ENCODE assay signal across 25 cellular contexts in the genomic region with DNA sequence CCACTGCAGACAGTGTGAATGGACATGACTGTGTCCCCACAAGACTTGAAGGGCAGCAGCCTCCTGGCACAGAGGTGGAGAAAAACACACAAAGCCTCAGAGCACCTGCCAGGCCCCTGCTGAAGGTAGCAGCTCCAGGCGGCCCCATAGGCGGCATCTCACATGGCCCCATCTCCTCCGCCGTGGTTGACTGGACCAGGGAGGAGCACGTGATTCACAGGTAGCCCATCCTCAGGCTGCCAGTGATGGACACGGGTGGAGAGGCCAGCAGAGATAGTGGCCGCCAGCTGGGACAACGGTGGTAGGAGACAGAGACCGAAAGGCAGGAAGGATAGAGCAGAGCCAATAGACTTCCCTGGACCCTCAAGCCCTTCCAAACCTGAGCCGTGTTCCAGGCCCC. TPM values are rescaled to one million over a fixed set of nuclear protein-coding genes. Genes with fewer than 3 reads are reported as not detected.
A peak's percentile ranks its signal among the peaks of the same experiment; 100 is the strongest.
DNase-seq lines count a peak whose midpoint lies in the region; ATAC-seq, FAIRE-seq and TF ChIP-seq lines count a peak whose summit lies in the region.
"Had no signal": no experiment of that assay in that cellular context is flagged by ENCODE, and none has a peak within 500 bp of the region (broad histone marks: within the 10 kb centered on the region; RNA-seq: fewer than 3 reads in every experiment).

No MANE protein-coding gene starts in this region.

- 95% methylated on average over 10 of the region's 10 CpGs for WGBS in hepatocyte (ENCODE audit: low lambda C conversion rate, missing lambda C conversion rate)
- 91 to 96% (median 95%) methylated on average over 10 of the region's 10 CpGs for WGBS in spleen, 5 donors
- WGBS in esophagus muscularis mucosa: 95% methylated on average over 10 of the region's 10 CpGs

- TF ChIP-seq CTCF in hepatocyte (IDR thresholded peaks at IDR 0.05; ENCODE audit: poor library complexity): no peak
- TF ChIP-seq CTCF in spleen (IDR thresholded peaks at IDR 0.05 in 8 of 11, conservative IDR thresholded peaks at IDR 0.05 in 3 of 11): no peak
- no peak for TF ChIP-seq CTCF in progenitor cell of endocrine pancreas (IDR thresholded peaks at IDR 0.05; ENCODE audit: unreplicated experiment)
- no peak for TF ChIP-seq CTCF in esophagus muscularis mucosa (IDR thresholded peaks at IDR 0.05)

- no peak for ATAC-seq in activated CD4-positive, alpha-beta T cell treated with anti-CD3 and anti-CD28 coated beads for 36 hours
- ATAC-seq in activated CD8-positive, alpha-beta memory T cell treated with anti-CD3 and anti-CD28 coated beads, Interleukin-2, amount 10 ng/mL, durations not matched to agents 7 days and 5 days: no peak
- ATAC-seq: heart right ventricle; left ventricle myocardium superior; psoas muscle; Right ventricle myocardium inferior; stimulated activated naive B cell treated with anti-CD40 and anti-IgM and Interleukin-4, amounts not matched to agents 10 μg/mL and 1 μg/mL and 100 μg/mL, for 72 hours had no signal

- DNase-seq in activated CD4-positive, alpha-beta T cell treated with anti-CD3 and anti-CD28 coated beads for 48 hours: peak; percentile 2
- DNase-seq in activated CD4-positive, alpha-beta T cell treated with anti-CD3 and anti-CD28 coated beads for 36 hours: no peak
- DNase-seq in activated CD8-positive, alpha-beta memory T cell treated with anti-CD3 and anti-CD28 coated beads, Interleukin-2, amount 10 ng/mL, durations not matched to agents 7 days and 5 days: peak; percentile 38
- DNase-seq in hepatocyte (ENCODE audit: low spot score) (peak; percentile 4), spleen (peak; percentile 64), frontal cortex (ENCODE audit: low spot score in 2 of 2) (no peak), progenitor cell of endocrine pancreas (ENCODE audit: low spot score, unreplicated experiment) (no peak), esophagus muscularis mucosa (ENCODE audit: extremely low spot score) (no peak)
- DNase-seq: amniotic stem cell; DMS79 treated with DMSO at 0.1 percent for 48 hours; heart right ventricle; left ventricle myocardium superior; NCI-H1694; psoas muscle; stimulated activated naive B cell treated with anti-CD40 and anti-IgM and Interleukin-4, amounts not matched to agents 10 μg/mL and 1 μg/mL and 100 μg/mL, for 72 hours; thyroid gland had no signal

- TF ChIP-seq POLR2A in spleen (IDR thresholded peaks at IDR 0.05) (no peak), esophagus muscularis mucosa (IDR thresholded peaks at IDR 0.05; ENCODE audit: low read depth) (no peak)

- no peak for TF ChIP-seq EP300 in esophagus muscularis mucosa (IDR thresholded peaks at IDR 0.05)

- no peaks in the 10 kb centered on the region for H3K9me3 Mint-ChIP-seq in activated CD4-positive, alpha-beta T cell treated with anti-CD3 and anti-CD28 coated beads for 36 hours (ENCODE audit: low read depth)
- H3K9me3 Mint-ChIP-seq in activated CD8-positive, alpha-beta memory T cell treated with anti-CD3 and anti-CD28 coated beads, Interleukin-2, amount 10 ng/mL, durations not matched to agents 7 days and 5 days (ENCODE audit: low read depth): no peaks in the 10 kb centered on the region
- H3K9me3 Mint-ChIP-seq in progenitor cell of endocrine pancreas (ENCODE audit: low read depth): no peaks in the 10 kb centered on the region
- H3K9me3 Mint-ChIP-seq: neural progenitor cell; stimulated activated naive B cell treated with anti-CD40 and anti-IgM and Interleukin-4, amounts not matched to agents 10 μg/mL and 1 μg/mL and 100 μg/mL, for 72 hours had no signal

- H3K4me1 ChIP-seq in hepatocyte (ENCODE audit: insufficient read depth): peaks cover 6% of the 10 kb centered on the region
- peaks cover 12 to 50% (median 30%) of the 10 kb centered on the region in 6 donors for H3K4me1 ChIP-seq in spleen
- no peaks in the 10 kb centered on the region for H3K4me1 ChIP-seq in esophagus muscularis mucosa
- H3K4me1 ChIP-seq: psoas muscle had no signal

- no peaks in the 10 kb centered on the region for H3K36me3 ChIP-seq in hepatocyte (replicated peaks; ENCODE audit: insufficient read depth, low read depth)
- H3K36me3 ChIP-seq in spleen: no peaks in the 10 kb centered on the region
- no peaks in the 10 kb centered on the region for H3K36me3 ChIP-seq in esophagus muscularis mucosa
- H3K36me3 ChIP-seq: heart right ventricle, neural progenitor cell, thyroid gland had no signal

- H3K4me1 Mint-ChIP-seq in activated CD4-positive, alpha-beta T cell treated with anti-CD3 and anti-CD28 coated beads for 36 hours: peaks cover 30% of the 10 kb centered on the region
- peaks cover 52% of the 10 kb centered on the region for H3K4me1 Mint-ChIP-seq in activated CD8-positive, alpha-beta memory T cell treated with anti-CD3 and anti-CD28 coated beads, Interleukin-2, amount 10 ng/mL, durations not matched to agents 7 days and 5 days
- no peaks in the 10 kb centered on the region for H3K4me1 Mint-ChIP-seq in progenitor cell of endocrine pancreas (ENCODE audit: low read depth)

- H4K20me1 ChIP-seq in hepatocyte (ENCODE audit: insufficient read depth, poor library complexity, severe bottlenecking): no peaks in the 10 kb centered on the region

- POLR2A ChIA-PET in activated CD4-positive, alpha-beta T cell treated with anti-CD3 and anti-CD28 coated beads for 36 hours (lab: Charles Lee): no interaction called here

- H3K4me3 ChIP-seq in hepatocyte (no peak overlapping the region), spleen (no peak overlapping the region), esophagus muscularis mucosa (no peak overlapping the region)
- H3K4me3 ChIP-seq: heart right ventricle, neural progenitor cell, psoas muscle, skin epidermis, thyroid gland had no signal

- H3K9me3 ChIP-seq in hepatocyte (ENCODE audit: low read depth) (no peaks in the 10 kb centered on the region), spleen (no peaks in the 10 kb centered on the region), esophagus muscularis mucosa (no peaks in the 10 kb centered on the region)
- H3K9me3 ChIP-seq: heart right ventricle, psoas muscle, thyroid gland had no signal

- H3K27me3 ChIP-seq in hepatocyte (peaks cover 3% of the 10 kb centered on the region), spleen (replicated peaks in 1 of 7) (peaks cover 0 to 15% (median 0%) of the 10 kb centered on the region in 7 donors), esophagus muscularis mucosa (peaks cover 0 to 8% (median 0%) of the 10 kb centered on the region in 4 donors)
- H3K27me3 ChIP-seq: thyroid gland had no signal

- no peak overlapping the region for H3K27ac Mint-ChIP-seq in activated CD4-positive, alpha-beta T cell treated with anti-CD3 and anti-CD28 coated beads for 36 hours
- no peak overlapping the region for H3K27ac Mint-ChIP-seq in activated CD8-positive, alpha-beta memory T cell treated with anti-CD3 and anti-CD28 coated beads, Interleukin-2, amount 10 ng/mL, durations not matched to agents 7 days and 5 days
- no peak overlapping the region for H3K27ac Mint-ChIP-seq in progenitor cell of endocrine pancreas
- H3K27ac Mint-ChIP-seq: stimulated activated naive B cell treated with anti-CD40 and anti-IgM and Interleukin-4, amounts not matched to agents 10 μg/mL and 1 μg/mL and 100 μg/mL, for 72 hours had no signal

- FAIRE-seq in frontal cortex (lab: Jason Lieb, UNC): no peak
- FAIRE-seq: A204.1, bronchial epithelial cell had no signal

- H3K27ac ChIP-seq in hepatocyte (no peak overlapping the region), spleen (no peak overlapping the region), esophagus muscularis mucosa (replicated peaks in 1 of 4) (no peak overlapping the region)
- H3K27ac ChIP-seq: heart right ventricle, KMS-11, neural progenitor cell, psoas muscle, skin epidermis, thyroid gland had no signal

- H3K4me2 ChIP-seq in hepatocyte: no peak overlapping the region
- H3K4me2 ChIP-seq: KMS-11, neural progenitor cell had no signal

- CTCF ChIA-PET in activated CD4-positive, alpha-beta T cell treated with anti-CD3 and anti-CD28 coated beads for 36 hours (lab: Charles Lee): interaction anchor here (0.8 to 12.2 kb wide), 4 partner anchors 14 to 92 kb away, joined by 3 to 186 read pairs (median 8); no protein-coding TSS in a partner anchor
- CTCF ChIA-PET in activated CD8-positive, alpha-beta memory T cell treated with anti-CD3 and anti-CD28 coated beads, Interleukin-2, amount 10 ng/mL, durations not matched to agents 7 days and 5 days (lab: Charles Lee): interaction anchor here (1.0 to 22.6 kb wide), 6 partner anchors 20 to 155 kb away, joined by 4 to 309 read pairs (median 6); partner anchors contain the start of gene GPR55

- no peaks in the 10 kb centered on the region for H3K79me2 ChIP-seq in hepatocyte

- no peaks in the 10 kb centered on the region for H3K9me2 ChIP-seq in hepatocyte (replicated peaks; ENCODE audit: insufficient read depth)

- intact Hi-C loops in activated CD4-positive, alpha-beta T cell treated with anti-CD3 and anti-CD28 coated beads for 36 hours (cut with DNase I, micrococcal nuclease): loop anchor here in 1 of 2 experiments (10.0 kb wide), 1 partner anchor 387 kb away; no protein-coding TSS in a partner anchor
- intact Hi-C loops in spleen (cut with DNase I; ENCODE audit: low total_unique reads): no loop called here
- intact Hi-C loops in esophagus muscularis mucosa (cut with DNase I): no loop called here

- H2AFZ ChIP-seq in hepatocyte: no peak overlapping the region

- H3K4me3 Mint-ChIP-seq in activated CD4-positive, alpha-beta T cell treated with anti-CD3 and anti-CD28 coated beads for 36 hours: no peak overlapping the region
- no peak overlapping the region for H3K4me3 Mint-ChIP-seq in activated CD8-positive, alpha-beta memory T cell treated with anti-CD3 and anti-CD28 coated beads, Interleukin-2, amount 10 ng/mL, durations not matched to agents 7 days and 5 days
- no peak overlapping the region for H3K4me3 Mint-ChIP-seq in progenitor cell of endocrine pancreas (ENCODE audit: low read depth)
- H3K4me3 Mint-ChIP-seq: neural progenitor cell; stimulated activated naive B cell treated with anti-CD40 and anti-IgM and Interleukin-4, amounts not matched to agents 10 μg/mL and 1 μg/mL and 100 μg/mL, for 72 hours had no signal

- no peaks in the 10 kb centered on the region for H3K36me3 Mint-ChIP-seq in activated CD4-positive, alpha-beta T cell treated with anti-CD3 and anti-CD28 coated beads for 36 hours (ENCODE audit: low read depth)
- no peaks in the 10 kb centered on the region for H3K36me3 Mint-ChIP-seq in activated CD8-positive, alpha-beta memory T cell treated with anti-CD3 and anti-CD28 coated beads, Interleukin-2, amount 10 ng/mL, durations not matched to agents 7 days and 5 days
- H3K36me3 Mint-ChIP-seq in progenitor cell of endocrine pancreas (ENCODE audit: insufficient read depth): no peaks in the 10 kb centered on the region
- H3K36me3 Mint-ChIP-seq: neural progenitor cell had no signal

- H3K27me3 Mint-ChIP-seq in activated CD4-positive, alpha-beta T cell treated with anti-CD3 and anti-CD28 coated beads for 36 hours: peaks cover 9% of the 10 kb centered on the region
- H3K27me3 Mint-ChIP-seq in activated CD8-positive, alpha-beta memory T cell treated with anti-CD3 and anti-CD28 coated beads, Interleukin-2, amount 10 ng/mL, durations not matched to agents 7 days and 5 days: peaks cover 41% of the 10 kb centered on the region
- H3K27me3 Mint-ChIP-seq in progenitor cell of endocrine pancreas: peaks cover 29% of the 10 kb centered on the region

RNA-seq across cellular contexts. Expression of gene GPR55, which starts 27.0 kb away (rescaled TPM):
- 1 to 10 TPM; 3.6 to 4.0 TPM for total RNA-seq in activated CD4-positive, alpha-beta T cell treated with anti-CD3 and anti-CD28 coated beads for 36 hours
- 10 to 100 TPM; 42.1 to 58.8 TPM for total RNA-seq in activated CD8-positive, alpha-beta memory T cell treated with anti-CD3 and anti-CD28 coated beads, Interleukin-2, amount 10 ng/mL, durations not matched to agents 7 days and 5 days
- total RNA-seq in hepatocyte (0.83 and 1.6 TPM in 2 replicates), spleen (1 to 10 TPM; 2.5 to 6.8 (median 5.2) TPM), frontal cortex (not detected), progenitor cell of endocrine pancreas (not detected in 2 replicates), esophagus muscularis mucosa (under 1 TPM in 2 of 4 donors, not detected in 2; 0.29 to 0.42 TPM)
- polyA plus RNA-seq in hepatocyte (0.32 TPM in 1 of 2 replicates, not detected in the other), spleen (1 to 10 TPM in 2 of 3 donors, under 1 TPM in 1; 0.86 to 2.0 (median 1.7) TPM)
- total RNA-seq: bronchial epithelial cell, dermis microvascular lymphatic vessel endothelial cell, HT-29, left ventricle myocardium superior, Right ventricle myocardium inferior had no signal

RNA-seq across cellular contexts. Expression of gene ITM2C, which starts 33.3 kb away (rescaled TPM):
- 10 to 100 TPM; 29.6 to 32.9 TPM for total RNA-seq in activated CD4-positive, alpha-beta T cell treated with anti-CD3 and anti-CD28 coated beads for 36 hours
- total RNA-seq in activated CD8-positive, alpha-beta memory T cell treated with anti-CD3 and anti-CD28 coated beads, Interleukin-2, amount 10 ng/mL, durations not matched to agents 7 days and 5 days: 100 to 1,000 TPM in 1 of 2 experiments, 10 to 100 TPM in 1; 65.1 to 115 TPM
- 419 and 485 TPM in 2 replicates for total RNA-seq in hepatocyte
- polyA plus RNA-seq in hepatocyte: 537 and 566 TPM in 2 replicates
- 100 to 1,000 TPM in 2 of 7 donors, 10 to 100 TPM in 5; 58.5 to 150 (median 87.6) TPM for total RNA-seq in spleen
- 100 to 1,000 TPM in 2 of 3 donors, 10 to 100 TPM in 1; 97.5 to 148 (median 108) TPM for polyA plus RNA-seq in spleen
- total RNA-seq in frontal cortex: 110 TPM
- 169 and 174 TPM in 2 replicates for total RNA-seq in progenitor cell of endocrine pancreas
- 100 to 1,000 TPM in 2 of 4 donors, 10 to 100 TPM in 2; 84.0 to 145 (median 101) TPM for total RNA-seq in esophagus muscularis mucosa
- total RNA-seq: OCI-LY7 had no signal

Comparison
In these comparisons a context has a peak if more than half of its experiments do, and no peak if none do; other contexts are left out.
1. DNase-seq: peak in activated CD4-positive, alpha-beta T cell treated with anti-CD3 and anti-CD28 coated beads for 48 hours (single experiment), activated CD8-positive, alpha-beta memory T cell treated with anti-CD3 and anti-CD28 coated beads, Interleukin-2, amount 10 ng/mL, durations not matched to agents 7 days and 5 days (single experiment), hepatocyte (single experiment) and spleen (single experiment); none in activated CD4-positive, alpha-beta T cell treated with anti-CD3 and anti-CD28 coated beads for 36 hours (single experiment), frontal cortex (0 of 2), progenitor cell of endocrine pancreas (single experiment) and esophagus muscularis mucosa (single experiment).
2. RNA of gene GPR55, which starts 27.0 kb away (total RNA-seq): 42.1 to 58.8 TPM in activated CD8-positive, alpha-beta memory T cell treated with anti-CD3 and anti-CD28 coated beads, Interleukin-2, amount 10 ng/mL, durations not matched to agents 7 days and 5 days; 2.5 to 6.8 TPM in spleen, 3.6 to 4.0 TPM in activated CD4-positive, alpha-beta T cell treated with anti-CD3 and anti-CD28 coated beads for 36 hours, 0.83 to 1.6 TPM in hepatocyte, 0.29 to 0.42 TPM in esophagus muscularis mucosa, not detected in frontal cortex (single experiment) and not detected in progenitor cell of endocrine pancreas; every median in the first group is over 4 times any median in the second.